13 cellular contexts compared by ENCODE assay signal in the genomic region with DNA sequence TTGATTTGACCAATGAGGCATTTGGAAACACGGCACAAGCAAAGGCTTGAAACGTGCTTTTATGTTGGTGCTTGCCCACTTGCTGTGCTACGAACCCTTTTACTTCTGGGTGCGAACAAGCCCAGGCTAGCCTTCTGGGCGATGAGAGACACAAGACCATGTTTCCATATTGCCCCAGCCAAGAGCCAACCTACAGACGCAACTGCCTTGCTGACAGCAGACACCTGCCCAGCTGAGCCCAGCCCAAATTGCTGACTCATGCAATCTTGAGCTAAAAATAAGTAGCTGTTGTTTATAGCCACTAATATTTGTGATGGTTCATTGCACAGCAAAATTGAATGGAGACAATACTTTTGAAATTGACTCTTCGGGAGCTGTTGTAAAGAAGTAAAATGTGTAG.
DNase-seq lines count a peak whose midpoint lies in the region; ATAC-seq, FAIRE-seq and TF ChIP-seq lines count a peak whose summit lies in the region.
"Had no signal": no experiment of that assay in that cellular context is flagged by ENCODE, and none has a peak within 500 bp of the region (broad histone marks: within the 10 kb centered on the region; RNA-seq: fewer than 3 reads in every experiment).

No MANE protein-coding gene starts in this region.

- no peak for FAIRE-seq in A549 (lab: Jason Lieb, UNC)
- FAIRE-seq: islet of Langerhans had no signal

- POLR2A ChIA-PET in A549 (lab: Yijun Ruan, JAX) (no interaction called here), HEK293 (lab: Yijun Ruan, JAX) (interaction anchor here (0.6 kb wide), 1 partner anchor 126 kb away, joined by 4 read pairs; no protein-coding TSS in a partner anchor)

- no peak for ATAC-seq in A549
- no peak for ATAC-seq in natural killer cell treated with Interleukin-12 subunit alpha and Interleukin-12 subunit beta and Interleukin-15 and Interleukin-18, amount 100 ng/mL, for 72 hours

- H3K4me3 ChIP-seq in A549 (no peak overlapping the region), HEK293 (ENCODE audit: low read depth, low read length) (no peak overlapping the region), coronary artery (no peak overlapping the region)

- 64% methylated on average over 7 of the region's 7 CpGs for WGBS in A549 (ENCODE audit: missing lambda C conversion rate)

- TF ChIP-seq EP300 in A549 (IDR thresholded peaks at IDR 0.05) = no peak

- TF ChIP-seq POLR2A in A549 (IDR thresholded peaks at IDR 0.05; ENCODE audit: low read length) = no peak

- H3K4me2 ChIP-seq in A549 = no peak overlapping the region

- CTCF ChIA-PET in A549 (lab: Yijun Ruan, JAX) = no interaction called here
- CTCF ChIA-PET in HEK293 (lab: Yijun Ruan, JAX) = interaction anchor here (0.6 kb wide), 1 partner anchor 29 kb away, joined by 3 read pairs; no protein-coding TSS in a partner anchor

- peaks cover 0 to 8% of the 10 kb centered on the region in 2 donors for H3K4me1 Mint-ChIP-seq in natural killer cell treated with Interleukin-12 subunit alpha and Interleukin-12 subunit beta and Interleukin-15 and Interleukin-18, amount 100 ng/mL, for 72 hours (ENCODE audit: low read depth in 2 of 2)
- H3K4me1 Mint-ChIP-seq: endodermal cell had no signal

- H3K4me3 Mint-ChIP-seq in natural killer cell treated with Interleukin-12 subunit alpha and Interleukin-12 subunit beta and Interleukin-15 and Interleukin-18, amount 100 ng/mL, for 72 hours = no peak overlapping the region
- H3K4me3 Mint-ChIP-seq: activated B cell treated with CpG ODN at 0.5 μM for 24 hours; activated naive CD4-positive, alpha-beta T cell treated with anti-CD3 and anti-CD28 coated beads, Interleukin-2, amount 10 ng/mL, durations not matched to agents 7 days and 5 days; endodermal cell had no signal

- no peak overlapping the region for H3K27ac ChIP-seq in A549
- H3K27ac ChIP-seq in HEK293 (ENCODE audit: extremely low read depth, low read depth, low read length) = no peak overlapping the region
- H3K27ac ChIP-seq in epithelial cell of prostate = no peak overlapping the region
- H3K27ac ChIP-seq in coronary artery = no peak overlapping the region

- H3K27ac Mint-ChIP-seq in natural killer cell treated with Interleukin-12 subunit alpha and Interleukin-12 subunit beta and Interleukin-15 and Interleukin-18, amount 100 ng/mL, for 72 hours = no peak overlapping the region
- H3K27ac Mint-ChIP-seq: activated B cell treated with CpG ODN at 0.5 μM for 24 hours; activated naive CD4-positive, alpha-beta T cell treated with anti-CD3 and anti-CD28 coated beads, Interleukin-2, amount 10 ng/mL, durations not matched to agents 7 days and 5 days; endodermal cell had no signal

- H3K4me1 ChIP-seq in A549 (no peaks in the 10 kb centered on the region), HEK293 (ENCODE audit: control insufficient read depth, insufficient read depth, low read length) (no peaks in the 10 kb centered on the region)

- H3K36me3 Mint-ChIP-seq in natural killer cell treated with Interleukin-12 subunit alpha and Interleukin-12 subunit beta and Interleukin-15 and Interleukin-18, amount 100 ng/mL, for 72 hours = no peaks in the 10 kb centered on the region
- H3K36me3 Mint-ChIP-seq: activated naive CD4-positive, alpha-beta T cell treated with anti-CD3 and anti-CD28 coated beads, Interleukin-2, amount 10 ng/mL, durations not matched to agents 7 days and 5 days had no signal

- H3K36me3 ChIP-seq in HEK293 (ENCODE audit: control insufficient read depth in 2 of 2, insufficient read depth in 1 of 2, low read length in 2 of 2) = no peaks in the 10 kb centered on the region

- TF ChIP-seq CTCF in A549 (IDR thresholded peaks at IDR 0.05) (no peak), HEK293 (tag by site-specific recombination; IDR thresholded peaks at IDR 0.05) (no peak), coronary artery (IDR thresholded peaks at IDR 0.05) (no peak)

- H3K27me3 Mint-ChIP-seq in natural killer cell treated with Interleukin-12 subunit alpha and Interleukin-12 subunit beta and Interleukin-15 and Interleukin-18, amount 100 ng/mL, for 72 hours = no peaks in the 10 kb centered on the region
- H3K27me3 Mint-ChIP-seq: activated B cell treated with CpG ODN at 0.5 μM for 24 hours; activated naive CD4-positive, alpha-beta T cell treated with anti-CD3 and anti-CD28 coated beads, Interleukin-2, amount 10 ng/mL, durations not matched to agents 7 days and 5 days had no signal

- TF ChIP-seq RAD21 in A549 (conservative IDR thresholded peaks at IDR 0.05 in 1 of 2, IDR thresholded peaks at IDR 0.05 in 1 of 2) = no peak

- H3K9me3 ChIP-seq in A549 (no peaks in the 10 kb centered on the region), HEK293 (ENCODE audit: control insufficient read depth, insufficient read depth, low read depth, low read length) (no peaks in the 10 kb centered on the region)

- DNase-seq in A549 (ENCODE audit: low read depth in 1 of 2, low spot score in 1 of 2) (no peak), NCI-H2227 treated with DMSO at 0.1 percent for 48 hours (lab: John Stamatoyannopoulos, UW) (peak; percentile 38), epithelial cell of prostate (ENCODE audit: low read depth, low spot score) (peak; percentile 81), GOT3 (lab: John Stamatoyannopoulos, UW) (no peak), coronary artery (ENCODE audit: low spot score) (no peak), cortex of kidney (lab: John Stamatoyannopoulos, UW) (no peak)
- DNase-seq in natural killer cell treated with Interleukin-12 subunit alpha and Interleukin-12 subunit beta and Interleukin-15 and Interleukin-18, amount 100 ng/mL, for 72 hours (ENCODE audit: low spot score) = no peak
- DNase-seq: activated B cell treated with CpG ODN at 0.5 μM for 24 hours; activated naive CD4-positive, alpha-beta T cell treated with anti-CD3 and anti-CD28 coated beads, Interleukin-2, amount 10 ng/mL, durations not matched to agents 7 days and 5 days; DND-41; endodermal cell had no signal

- H3K9me3 Mint-ChIP-seq in natural killer cell treated with Interleukin-12 subunit alpha and Interleukin-12 subunit beta and Interleukin-15 and Interleukin-18, amount 100 ng/mL, for 72 hours = no peaks in the 10 kb centered on the region

TF ChIP-seq in A549, 52 proteins besides CTCF, POLR2A, EP300 and RAD21 (continues in another document):
- TF ChIP-seq NFE2L2 (conservative IDR thresholded peaks at IDR 0.05; ENCODE audit: low read length) = peak; percentile 57
- TF ChIP-seq ZNF302 (CRISPR knock-in tag; IDR thresholded peaks at IDR 0.05) = no peak
- TF ChIP-seq, protein P1, sequence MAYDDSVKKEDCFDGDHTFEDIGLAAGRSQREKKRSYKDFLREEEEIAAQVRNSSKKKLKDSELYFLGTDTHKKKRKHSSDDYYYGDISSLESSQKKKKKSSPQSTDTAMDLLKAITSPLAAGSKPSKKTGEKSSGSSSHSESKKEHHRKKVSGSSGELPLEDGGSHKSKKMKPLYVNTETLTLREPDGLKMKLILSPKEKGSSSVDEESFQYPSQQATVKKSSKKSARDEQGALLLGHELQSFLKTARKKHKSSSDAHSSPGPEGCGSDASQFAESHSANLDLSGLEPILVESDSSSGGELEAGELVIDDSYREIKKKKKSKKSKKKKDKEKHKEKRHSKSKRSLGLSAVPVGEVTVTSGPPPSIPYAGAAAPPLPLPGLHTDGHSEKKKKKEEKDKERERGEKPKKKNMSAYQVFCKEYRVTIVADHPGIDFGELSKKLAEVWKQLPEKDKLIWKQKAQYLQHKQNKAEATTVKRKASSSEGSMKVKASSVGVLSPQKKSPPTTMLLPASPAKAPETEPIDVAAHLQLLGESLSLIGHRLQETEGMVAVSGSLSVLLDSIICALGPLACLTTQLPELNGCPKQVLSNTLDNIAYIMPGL (CRISPR knock-in tag; IDR thresholded peaks at IDR 0.05; ENCODE audit: borderline replicate concordance) = no peak
- TF ChIP-seq NPAS2 (CRISPR knock-in tag; IDR thresholded peaks at IDR 0.05; ENCODE audit: borderline replicate concordance) = no peak
- TF ChIP-seq, protein P2, sequence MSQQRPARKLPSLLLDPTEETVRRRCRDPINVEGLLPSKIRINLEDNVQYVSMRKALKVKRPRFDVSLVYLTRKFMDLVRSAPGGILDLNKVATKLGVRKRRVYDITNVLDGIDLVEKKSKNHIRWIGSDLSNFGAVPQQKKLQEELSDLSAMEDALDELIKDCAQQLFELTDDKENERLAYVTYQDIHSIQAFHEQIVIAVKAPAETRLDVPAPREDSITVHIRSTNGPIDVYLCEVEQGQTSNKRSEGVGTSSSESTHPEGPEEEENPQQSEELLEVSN (IDR thresholded peaks at IDR 0.05; ENCODE audit: borderline replicate concordance, low read depth) = no peak

TF ChIP-seq in HEK293, 187 proteins besides CTCF, POLR2A, EP300 and RAD21:
- TF ChIP-seq TRIM28 (IDR thresholded peaks at IDR 0.05; ENCODE audit: borderline replicate concordance, low read length) (peak; percentile 61; the same call in 1 of the 2 replicates), SETDB1 (IDR thresholded peaks at IDR 0.05; ENCODE audit: insufficient read length, low read length) (peak; percentile 54), ZNF292 (tag by site-specific recombination; IDR thresholded peaks at IDR 0.05; ENCODE audit: borderline replicate concordance, low read depth) (no peak), ZNF155 (tag by site-specific recombination; IDR thresholded peaks at IDR 0.05) (no peak), ZNF747 (tag by site-specific recombination; IDR thresholded peaks at IDR 0.05) (no peak)

Comparison
In these comparisons a context has a peak if more than half of its experiments do, and no peak if none do; other contexts are left out.
1. DNase-seq: peak in NCI-H2227 treated with DMSO at 0.1 percent for 48 hours (single experiment) and epithelial cell of prostate (single experiment); none in A549 (0 of 2), GOT3 (single experiment), coronary artery (single experiment), natural killer cell treated with Interleukin-12 subunit alpha and Interleukin-12 subunit beta and Interleukin-15 and Interleukin-18, amount 100 ng/mL, for 72 hours (single experiment) and cortex of kidney (single experiment).